10 cellular contexts compared by ENCODE assay signal in the genomic region with DNA sequence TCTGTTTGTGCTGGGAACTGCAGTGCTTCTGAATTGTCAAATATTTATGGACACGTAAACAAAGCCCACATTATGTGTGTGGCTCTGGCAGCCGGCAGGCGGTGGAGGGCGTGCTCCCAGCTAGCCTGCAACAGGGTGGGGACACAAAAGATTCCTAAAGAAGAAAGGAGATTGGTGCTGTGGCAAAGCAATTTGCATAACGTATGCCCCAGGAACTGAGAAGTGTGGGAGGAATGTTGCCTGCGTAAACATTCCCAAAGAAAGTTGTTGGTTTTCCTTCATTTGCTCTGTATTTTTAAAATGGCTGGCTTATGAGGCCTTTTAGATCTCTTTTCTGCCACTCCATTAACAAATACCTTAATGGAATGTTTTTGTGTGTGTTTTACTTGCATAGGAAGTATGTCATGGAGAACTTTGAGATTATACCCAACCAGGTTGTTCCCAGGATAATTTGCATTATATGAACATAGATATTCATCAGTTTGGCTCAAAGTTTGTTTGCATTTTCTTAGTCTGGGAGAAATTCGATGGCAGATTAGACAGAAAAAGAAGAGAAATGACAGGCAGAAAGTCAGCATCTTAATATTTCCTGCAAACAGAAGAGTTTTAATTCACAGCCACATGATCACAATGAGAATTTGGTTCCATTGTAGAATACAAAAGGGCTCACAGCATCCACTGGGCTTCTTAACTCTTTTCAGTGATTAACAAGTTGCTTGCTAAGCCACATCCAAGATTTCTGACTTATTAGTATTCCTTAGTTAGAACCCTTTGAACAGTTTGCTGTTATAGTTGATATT. TPM values are rescaled to one million over a fixed set of nuclear protein-coding genes. Genes with fewer than 3 reads are reported as not detected.
DNase-seq lines count a peak whose midpoint lies in the region; ATAC-seq and TF ChIP-seq lines count a peak whose summit lies in the region.
"Had no signal": no experiment of that assay in that cellular context is flagged by ENCODE, and none has a peak within 500 bp of the region (broad histone marks: within the 10 kb centered on the region; RNA-seq: fewer than 3 reads in every experiment).

No MANE protein-coding gene starts in this region.

- H3K9me3 ChIP-seq in HUES64 (ENCODE audit: insufficient read depth, low read depth, low read length), result no peaks in the 10 kb centered on the region
- no peaks in the 10 kb centered on the region for H3K9me3 ChIP-seq in iPS-18a (ENCODE audit: control insufficient read depth, low read depth, low read length)

- peak; percentile 51 for DNase-seq in progenitor cell of endocrine pancreas (ENCODE audit: low spot score, unreplicated experiment)
- no peak for DNase-seq in activated T-cell treated with anti-CD3 and anti-CD28 coated beads, Interleukin-2, amount 50 U/mL, for 24 hours
- no peak for DNase-seq in natural killer cell
- DNase-seq in activated T-cell treated with anti-CD3 and anti-CD28 coated beads, Interleukin-2, amount 50 U/mL, for 48 hours, result no peak
- DNase-seq: activated CD4-positive, alpha-beta T cell treated with anti-CD3 and anti-CD28 coated beads, Interleukin-2, amount 50 U/mL, for 48 hours; NCI-H2171 treated with DMSO at 0.1 percent for 48 hours had no signal

- H3K4me3 Mint-ChIP-seq in brain, result peak overlapping the region; percentile 65 to 80 (median 68)
- peak overlapping the region; percentile 85 for H3K4me3 Mint-ChIP-seq in progenitor cell of endocrine pancreas (ENCODE audit: low read depth)
- no peak overlapping the region for H3K4me3 Mint-ChIP-seq in activated T-cell treated with anti-CD3 and anti-CD28 coated beads, Interleukin-2, amount 50 U/mL, for 24 hours
- no peak overlapping the region for H3K4me3 Mint-ChIP-seq in natural killer cell

- peak overlapping the region; percentile 90 to 95 (median 94) for H3K27ac Mint-ChIP-seq in brain
- H3K27ac Mint-ChIP-seq in progenitor cell of endocrine pancreas, result peak overlapping the region; percentile 99
- H3K27ac Mint-ChIP-seq in activated T-cell treated with anti-CD3 and anti-CD28 coated beads, Interleukin-2, amount 50 U/mL, for 24 hours, result no peak overlapping the region
- no peak overlapping the region for H3K27ac Mint-ChIP-seq in natural killer cell

- intact Hi-C loops in natural killer cell (cut with micrococcal nuclease), result no loop called here

- ATAC-seq in natural killer cell, result no peak
- no peak for ATAC-seq in GM19455 (IDR thresholded peaks at IDR 0.05; ENCODE audit: unreplicated experiment)

- H3K27ac ChIP-seq in HUES64 (ENCODE audit: low read depth, low read length), result peak overlapping the region; percentile 92
- peak overlapping the region; percentile 73 for H3K27ac ChIP-seq in iPS-18a (ENCODE audit: low read length)

- H3K27me3 Mint-ChIP-seq in brain, result no peaks in the 10 kb centered on the region
- H3K27me3 Mint-ChIP-seq in progenitor cell of endocrine pancreas, result peaks cover under 1% of the 10 kb centered on the region
- peaks cover 22% of the 10 kb centered on the region for H3K27me3 Mint-ChIP-seq in activated T-cell treated with anti-CD3 and anti-CD28 coated beads, Interleukin-2, amount 50 U/mL, for 24 hours
- H3K27me3 Mint-ChIP-seq in natural killer cell (ENCODE audit: low read depth in 2 of 2), result peaks cover 11 to 14% of the 10 kb centered on the region in 2 donors

- no peak for TF ChIP-seq CTCF in brain (conservative IDR thresholded peaks at IDR 0.05)
- TF ChIP-seq CTCF in progenitor cell of endocrine pancreas (IDR thresholded peaks at IDR 0.05; ENCODE audit: unreplicated experiment), result peak; percentile 40
- TF ChIP-seq CTCF in natural killer cell (IDR thresholded peaks at IDR 0.05), result no peak

- H3K27me3 ChIP-seq in HUES64 (ENCODE audit: insufficient read depth, low read length) (no peaks in the 10 kb centered on the region), iPS-18a (ENCODE audit: control insufficient read depth, insufficient read depth, low read length) (no peaks in the 10 kb centered on the region)

- peaks cover 33% of the 10 kb centered on the region for H3K36me3 ChIP-seq in HUES64 (ENCODE audit: insufficient read depth, low read length)
- peaks cover 14% of the 10 kb centered on the region for H3K36me3 ChIP-seq in iPS-18a (ENCODE audit: control insufficient read depth, low read depth, low read length)

- H3K4me1 ChIP-seq in HUES64 (ENCODE audit: insufficient read depth, low read length), result peaks cover 36% of the 10 kb centered on the region
- peaks cover 33% of the 10 kb centered on the region for H3K4me1 ChIP-seq in iPS-18a (ENCODE audit: control insufficient read depth, low read depth, low read length)

- peak overlapping the region; percentile 54 for H3K9ac ChIP-seq in HUES64 (ENCODE audit: low read depth, low read length)
- H3K9ac ChIP-seq in iPS-18a (ENCODE audit: low read length), result peak overlapping the region; percentile 51

- WGBS in HUES64, result 11% methylated on average over 7 of the region's 7 CpGs

- H3K36me3 Mint-ChIP-seq in brain (peaks cover 39% of the 10 kb centered on the region), progenitor cell of endocrine pancreas (ENCODE audit: insufficient read depth) (peaks cover 15% of the 10 kb centered on the region), natural killer cell (no peaks in the 10 kb centered on the region)
- peaks cover 4% of the 10 kb centered on the region for H3K36me3 Mint-ChIP-seq in activated T-cell treated with anti-CD3 and anti-CD28 coated beads, Interleukin-2, amount 50 U/mL, for 24 hours (ENCODE audit: low read depth)

- H3K9me3 Mint-ChIP-seq in brain, result no peaks in the 10 kb centered on the region
- no peaks in the 10 kb centered on the region for H3K9me3 Mint-ChIP-seq in progenitor cell of endocrine pancreas (ENCODE audit: low read depth)
- no peaks in the 10 kb centered on the region for H3K9me3 Mint-ChIP-seq in activated T-cell treated with anti-CD3 and anti-CD28 coated beads, Interleukin-2, amount 50 U/mL, for 24 hours
- no peaks in the 10 kb centered on the region for H3K9me3 Mint-ChIP-seq in natural killer cell

- H3K4me3 ChIP-seq in HUES64 (ENCODE audit: low read length) (peak overlapping the region; percentile 40), iPS-18a (ENCODE audit: low read length) (peak overlapping the region; percentile 54)

- H3K4me1 Mint-ChIP-seq in brain, result peaks cover 46% of the 10 kb centered on the region
- H3K4me1 Mint-ChIP-seq in progenitor cell of endocrine pancreas (ENCODE audit: low read depth), result peaks cover 25% of the 10 kb centered on the region
- H3K4me1 Mint-ChIP-seq in activated T-cell treated with anti-CD3 and anti-CD28 coated beads, Interleukin-2, amount 50 U/mL, for 24 hours (ENCODE audit: low read depth), result peaks cover 3% of the 10 kb centered on the region
- H3K4me1 Mint-ChIP-seq in natural killer cell, result no peaks in the 10 kb centered on the region

RNA-seq across cellular contexts. Expression of a gene that starts 41.8 kb away (rescaled TPM):
- polyA plus RNA-seq in HUES64 (2013, experiment 1 of 2), result 54.7 TPM
- 57.2 TPM for polyA plus RNA-seq in HUES64 (2013, experiment 2 of 2)
- polyA plus RNA-seq in brain (ENCODE audit: insufficient read depth, low read depth, low replicate concordance), result 26.8 TPM
- total RNA-seq in progenitor cell of endocrine pancreas (36.7 and 38.7 TPM in 2 replicates), natural killer cell (10 to 100 TPM; 12.6 to 16.2 (median 15.5) TPM)

RNA-seq across cellular contexts. Expression of a gene that starts 46.2 kb away (rescaled TPM):
- polyA plus RNA-seq in HUES64 (2013, experiment 1 of 2), result 8.9 TPM
- 10.5 TPM for polyA plus RNA-seq in HUES64 (2013, experiment 2 of 2)
- 13.6 TPM for polyA plus RNA-seq in brain (ENCODE audit: insufficient read depth, low read depth, low replicate concordance)
- total RNA-seq in progenitor cell of endocrine pancreas (23.5 and 25.0 TPM in 2 replicates), natural killer cell (1 to 10 TPM in 1 of 3 donors, under 1 TPM in 2; 0.26 to 1.0 (median 0.57) TPM)

Comparison
In these comparisons a context has a peak if more than half of its experiments do, and no peak if none do; other contexts are left out.
1. H3K27ac Mint-ChIP-seq: peak in brain (5 of 5) and progenitor cell of endocrine pancreas (single experiment); none in activated T-cell treated with anti-CD3 and anti-CD28 coated beads, Interleukin-2, amount 50 U/mL, for 24 hours (single experiment) and natural killer cell (0 of 2).
2. H3K4me3 Mint-ChIP-seq: peak in brain (5 of 5) and progenitor cell of endocrine pancreas (single experiment); none in activated T-cell treated with anti-CD3 and anti-CD28 coated beads, Interleukin-2, amount 50 U/mL, for 24 hours (single experiment) and natural killer cell (single experiment).
3. RNA of a gene that starts 46.2 kb away (total RNA-seq): 23.5 to 25.0 TPM in progenitor cell of endocrine pancreas; 0.26 to 1.0 TPM in natural killer cell; every median in the first group is over 10 times any median in the second.